ENCODE assay signal across 26 cellular contexts in the genomic region with DNA sequence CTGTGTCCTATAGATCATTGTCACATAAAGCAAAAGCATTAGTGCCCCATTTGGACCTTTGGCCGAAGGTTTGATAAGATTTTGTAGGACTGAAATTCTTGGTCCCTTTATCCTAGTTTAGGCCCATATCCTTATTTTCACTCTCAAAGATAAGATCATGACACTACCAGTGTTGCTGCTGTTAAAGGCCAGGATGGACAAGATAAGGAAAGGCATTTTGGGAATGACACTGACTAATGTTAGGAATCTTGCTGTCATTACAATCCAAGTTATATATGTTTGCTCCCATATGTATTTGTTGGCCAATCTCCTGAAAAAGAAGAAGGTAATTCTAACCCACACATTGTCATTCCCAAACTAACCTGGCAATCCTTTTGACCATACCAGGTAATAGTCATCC.
"Had no signal": no experiment of that assay in that cellular context is flagged by ENCODE, and none has a peak within 500 bp of the region (broad histone marks: within the 10 kb centered on the region; RNA-seq: fewer than 3 reads in every experiment).

No MANE protein-coding gene starts in this region.

- H3K4me1 ChIP-seq: ascending aorta had no signal

- H3K36me3 ChIP-seq: ascending aorta, brain microvascular endothelial cell had no signal

- ATAC-seq: activated CD4-positive, alpha-beta T cell treated with anti-CD3 and anti-CD28 coated beads for 36 hours; activated CD8-positive, alpha-beta memory T cell treated with anti-CD3 and anti-CD28 coated beads, Interleukin-2, amount 10 ng/mL, durations not matched to agents 7 days and 5 days; activated CD8-positive, alpha-beta T cell treated with anti-CD3 and anti-CD28 coated beads, Interleukin-2, amount 10 ng/mL, durations not matched to agents 7 days and 5 days; activated naive CD4-positive, alpha-beta T cell treated with anti-CD3 and anti-CD28 coated beads, Interleukin-2, amount 50 U/mL, for 72 hours; activated T-cell treated with anti-CD3 and anti-CD28 coated beads, Interleukin-2, amount 50 U/mL, for 72 hours; esophagus mucosa had no signal

- H3K27me3 Mint-ChIP-seq: activated CD4-positive, alpha-beta memory T cell treated with anti-CD3 and anti-CD28 coated beads for 36 hours; activated CD4-positive, alpha-beta T cell treated with anti-CD3 and anti-CD28 coated beads for 36 hours; activated CD4-positive, alpha-beta T cell treated with anti-CD3 and anti-CD28 coated beads, Interleukin-2, amount 10 ng/mL, durations not matched to agents 24 days and 14 days; activated CD8-positive, alpha-beta memory T cell treated with anti-CD3 and anti-CD28 coated beads, Interleukin-2, amount 10 ng/mL, durations not matched to agents 7 days and 5 days; activated naive CD4-positive, alpha-beta T cell treated with anti-CD3 and anti-CD28 coated beads, Interleukin-2, amount 10 ng/mL, durations not matched to agents 7 days and 5 days had no signal

- H3K27ac Mint-ChIP-seq: activated CD4-positive, alpha-beta memory T cell treated with anti-CD3 and anti-CD28 coated beads for 36 hours; activated CD4-positive, alpha-beta T cell treated with anti-CD3 and anti-CD28 coated beads for 36 hours; activated CD4-positive, alpha-beta T cell treated with anti-CD3 and anti-CD28 coated beads, Interleukin-2, amount 10 ng/mL, durations not matched to agents 24 days and 14 days; activated CD8-positive, alpha-beta memory T cell treated with anti-CD3 and anti-CD28 coated beads, Interleukin-2, amount 10 ng/mL, durations not matched to agents 7 days and 5 days; activated CD8-positive, alpha-beta T cell treated with anti-CD3 and anti-CD28 coated beads, Interleukin-2, amount 10 ng/mL, durations not matched to agents 7 days and 5 days; activated naive CD4-positive, alpha-beta T cell treated with anti-CD3 and anti-CD28 coated beads, Interleukin-2, amount 10 ng/mL, durations not matched to agents 7 days and 5 days; activated naive CD4-positive, alpha-beta T cell treated with anti-CD3 and anti-CD28 coated beads, Interleukin-2, amount 50 U/mL, for 72 hours; activated naive CD8-positive, alpha-beta T cell treated with anti-CD3 and anti-CD28 coated beads, Interleukin-2, amount 10 ng/mL, durations not matched to agents 7 days and 5 days; activated T-cell treated with anti-CD3 and anti-CD28 coated beads, Interleukin-2, amount 50 U/mL, for 72 hours had no signal

- H3K27ac ChIP-seq: ascending aorta, brain microvascular endothelial cell had no signal

- H3K36me3 Mint-ChIP-seq: activated CD4-positive, alpha-beta memory T cell treated with anti-CD3 and anti-CD28 coated beads for 36 hours; activated CD8-positive, alpha-beta memory T cell treated with anti-CD3 and anti-CD28 coated beads, Interleukin-2, amount 10 ng/mL, durations not matched to agents 7 days and 5 days; activated naive CD4-positive, alpha-beta T cell treated with anti-CD3 and anti-CD28 coated beads, Interleukin-2, amount 10 ng/mL, durations not matched to agents 7 days and 5 days; activated naive CD4-positive, alpha-beta T cell treated with anti-CD3 and anti-CD28 coated beads, Interleukin-2, amount 50 U/mL, for 72 hours; activated naive CD8-positive, alpha-beta T cell treated with anti-CD3 and anti-CD28 coated beads, Interleukin-2, amount 10 ng/mL, durations not matched to agents 7 days and 5 days had no signal

- H3K9me3 ChIP-seq: ascending aorta had no signal

- FAIRE-seq: bronchial epithelial cell, frontal cortex had no signal

- H3K4me1 Mint-ChIP-seq: activated CD4-positive, alpha-beta T cell treated with anti-CD3 and anti-CD28 coated beads for 36 hours; activated CD4-positive, alpha-beta T cell treated with anti-CD3 and anti-CD28 coated beads, Interleukin-2, amount 10 ng/mL, durations not matched to agents 24 days and 14 days; activated CD8-positive, alpha-beta memory T cell treated with anti-CD3 and anti-CD28 coated beads, Interleukin-2, amount 10 ng/mL, durations not matched to agents 7 days and 5 days; activated naive CD4-positive, alpha-beta T cell treated with anti-CD3 and anti-CD28 coated beads, Interleukin-2, amount 10 ng/mL, durations not matched to agents 7 days and 5 days; activated naive CD8-positive, alpha-beta T cell treated with anti-CD3 and anti-CD28 coated beads, Interleukin-2, amount 10 ng/mL, durations not matched to agents 7 days and 5 days had no signal

- DNase-seq: activated CD4-positive, alpha-beta memory T cell treated with anti-CD3 and anti-CD28 coated beads for 36 hours; activated CD4-positive, alpha-beta T cell treated with anti-CD3 and anti-CD28 coated beads for 36 hours; activated CD4-positive, alpha-beta T cell treated with anti-CD3 and anti-CD28 coated beads, Interleukin-2, amount 10 ng/mL, durations not matched to agents 24 days and 14 days; activated CD4-positive, CD25-positive, alpha-beta regulatory T cell; activated CD4-positive, CD25-positive, alpha-beta regulatory T cell treated with anti-CD3 and anti-CD28 coated beads, Interleukin-2, amount 50 U/mL, for 72 hours; activated CD8-positive, alpha-beta memory T cell treated with anti-CD3 and anti-CD28 coated beads, Interleukin-2, amount 10 ng/mL, durations not matched to agents 7 days and 5 days; activated CD8-positive, alpha-beta memory T cell treated with anti-CD3 and anti-CD28 coated beads, Interleukin-2, amount 50 U/mL, for 4 hours; activated CD8-positive, alpha-beta T cell treated with anti-CD3 and anti-CD28 coated beads, Interleukin-2, amount 10 ng/mL, durations not matched to agents 7 days and 5 days; activated gamma-delta T cell; activated naive CD4-positive, alpha-beta T cell; activated naive CD4-positive, alpha-beta T cell treated with anti-CD3 and anti-CD28 coated beads, Interleukin-2, amount 10 ng/mL, durations not matched to agents 7 days and 5 days; activated naive CD8-positive, alpha-beta T cell treated with anti-CD3 and anti-CD28 coated beads, Interleukin-2, amount 10 ng/mL, durations not matched to agents 7 days and 5 days; activated T-cell treated with anti-CD3 and anti-CD28 coated beads, Interleukin-2, amount 50 U/mL, for 1 hour; activated T-cell treated with anti-CD3 and anti-CD28 coated beads, Interleukin-2, amount 50 U/mL, for 72 hours; brain microvascular endothelial cell; cortex of kidney; dermis blood vessel endothelial cell; effector CD8-positive, alpha-beta T cell; foreskin fibroblast; head of caudate nucleus; T-helper 2 cell had no signal

- H3K9me3 Mint-ChIP-seq: activated CD4-positive, alpha-beta memory T cell treated with anti-CD3 and anti-CD28 coated beads for 36 hours; activated CD4-positive, alpha-beta T cell treated with anti-CD3 and anti-CD28 coated beads, Interleukin-2, amount 10 ng/mL, durations not matched to agents 24 days and 14 days; activated naive CD4-positive, alpha-beta T cell treated with anti-CD3 and anti-CD28 coated beads, Interleukin-2, amount 10 ng/mL, durations not matched to agents 7 days and 5 days; activated naive CD8-positive, alpha-beta T cell treated with anti-CD3 and anti-CD28 coated beads, Interleukin-2, amount 10 ng/mL, durations not matched to agents 7 days and 5 days; activated T-cell treated with anti-CD3 and anti-CD28 coated beads, Interleukin-2, amount 50 U/mL, for 72 hours had no signal

- H3K4me3 Mint-ChIP-seq: activated CD4-positive, alpha-beta memory T cell treated with anti-CD3 and anti-CD28 coated beads for 36 hours; activated CD4-positive, alpha-beta T cell treated with anti-CD3 and anti-CD28 coated beads for 36 hours; activated CD4-positive, alpha-beta T cell treated with anti-CD3 and anti-CD28 coated beads, Interleukin-2, amount 10 ng/mL, durations not matched to agents 24 days and 14 days; activated CD8-positive, alpha-beta memory T cell treated with anti-CD3 and anti-CD28 coated beads, Interleukin-2, amount 10 ng/mL, durations not matched to agents 7 days and 5 days; activated CD8-positive, alpha-beta T cell treated with anti-CD3 and anti-CD28 coated beads, Interleukin-2, amount 10 ng/mL, durations not matched to agents 7 days and 5 days; activated naive CD4-positive, alpha-beta T cell treated with anti-CD3 and anti-CD28 coated beads, Interleukin-2, amount 10 ng/mL, durations not matched to agents 7 days and 5 days; activated naive CD8-positive, alpha-beta T cell treated with anti-CD3 and anti-CD28 coated beads, Interleukin-2, amount 10 ng/mL, durations not matched to agents 7 days and 5 days; activated T-cell treated with anti-CD3 and anti-CD28 coated beads, Interleukin-2, amount 50 U/mL, for 72 hours had no signal

- H3K4me3 ChIP-seq: ascending aorta had no signal

- H3K27me3 ChIP-seq: ascending aorta, brain microvascular endothelial cell had no signal
